In genomic region chr15:41827290-41827879, GRCh38 we compare ENCODE assay signal across 8 cellular contexts. TPM values are rescaled to one million over a fixed set of nuclear protein-coding genes. Genes with fewer than 3 reads are reported as not detected.
DNase-seq lines count a peak whose midpoint lies in the region; ATAC-seq and TF ChIP-seq lines count a peak whose summit lies in the region.

No MANE protein-coding gene starts in this region.

- intact Hi-C loops in Panc1 (cut with micrococcal nuclease; ENCODE audit: unreplicated experiment), result no loop called here
- intact Hi-C loops in tibial artery (cut with DNase I; ENCODE audit: low total_unique reads), result loop anchor here (5.0 kb wide), 1 partner anchor 145 kb away; the partner anchor contains the start of gene EHD4

- peaks cover 7% of the 10 kb centered on the region for H3K79me1 ChIP-seq in mesenchymal stem cell (replicated peaks; ENCODE audit: low read length, poor library complexity, severe bottlenecking)

- H3K4ac ChIP-seq in mesenchymal stem cell (ENCODE audit: low read depth in 1 of 2, low read length in 2 of 2), result peak overlapping the region in 1 of 2 experiments; percentile 35

- H2BK5ac ChIP-seq in mesenchymal stem cell (ENCODE audit: low read depth, low read length, poor library complexity, severe bottlenecking), result no peak overlapping the region

- peak overlapping the region; percentile 63 to 79 for H3K4me3 ChIP-seq in Panc1 (ENCODE audit: low read depth in 2 of 2, low read length in 2 of 2)
- H3K4me3 ChIP-seq in mesenchymal stem cell (ENCODE audit: insufficient read depth in 1 of 2, low read depth in 1 of 2, low read length in 2 of 2), result peak overlapping the region; percentile 51 to 79
- peak overlapping the region; percentile 61 to 62 for H3K4me3 ChIP-seq in tibial artery

- H2BK12ac ChIP-seq in mesenchymal stem cell (ENCODE audit: low read length in 2 of 2), result no peak overlapping the region

- no peaks in the 10 kb centered on the region for H3K27me3 Mint-ChIP-seq in chondrocyte (ENCODE audit: low read depth)

- CTCF ChIA-PET in Panc1 (lab: Charles Lee), result interaction anchor here (0.6 to 0.9 kb wide), 3 partner anchors 17 to 634 kb away, joined by 3 to 5 read pairs (median 4); no protein-coding TSS in a partner anchor

- H3K9me3 ChIP-seq in Panc1 (ENCODE audit: control insufficient read depth, insufficient read depth, low read depth, low read length) (no peaks in the 10 kb centered on the region), mesenchymal stem cell (ENCODE audit: control insufficient read depth, low read length) (no peaks in the 10 kb centered on the region), tibial artery (no peaks in the 10 kb centered on the region)

- H3K4me1 ChIP-seq in Panc1 (ENCODE audit: control insufficient read depth, insufficient read depth, low read length) (peaks cover 8% of the 10 kb centered on the region), mesenchymal stem cell (ENCODE audit: control insufficient read depth, insufficient read depth, low read depth, low read length) (peaks cover 18% of the 10 kb centered on the region), tibial artery (peaks cover 5 to 33% (median 15%) of the 10 kb centered on the region in 4 donors)

- H3K36me3 ChIP-seq in Panc1 (ENCODE audit: control insufficient read depth, insufficient read depth, low read length) (no peaks in the 10 kb centered on the region), mesenchymal stem cell (ENCODE audit: control insufficient read depth in 1 of 2, insufficient read depth in 2 of 2, low read depth in 1 of 2, low read length in 2 of 2) (peaks cover 43 to 65% of the 10 kb centered on the region in 2 experiments), tibial artery (peaks cover 18 to 51% (median 37%) of the 10 kb centered on the region in 3 donors)

- peak overlapping the region; percentile 34 for H2AFZ ChIP-seq in mesenchymal stem cell (ENCODE audit: low read depth, low read length)

- H2BK15ac ChIP-seq in mesenchymal stem cell (ENCODE audit: low read depth, poor library complexity, severe bottlenecking), result peak overlapping the region; percentile 68

- no peak overlapping the region for H2BK120ac ChIP-seq in mesenchymal stem cell (ENCODE audit: low read depth, low read length)

- H4K91ac ChIP-seq in mesenchymal stem cell (ENCODE audit: low read length), result no peak overlapping the region

- TF ChIP-seq CTCF in Panc1 (IDR thresholded peaks at IDR 0.05), result no peak
- TF ChIP-seq CTCF in chondrocyte (IDR thresholded peaks at IDR 0.05), result peak; percentile 44
- no peak for TF ChIP-seq CTCF in tibial artery (IDR thresholded peaks at IDR 0.05)

- no peak overlapping the region for H3K23ac ChIP-seq in mesenchymal stem cell (ENCODE audit: low read length in 2 of 2)

- peak overlapping the region; percentile 79 for H3K27ac Mint-ChIP-seq in chondrocyte (ENCODE audit: unreplicated experiment)

- BruUV-seq in Panc1 (replicated peaks; lab: Mats Ljungman, UMichigan), result TSS peak; percentile 39

- no peaks in the 10 kb centered on the region for H3K27me3 ChIP-seq in Panc1 (ENCODE audit: control insufficient read depth, insufficient read depth, low read length)
- no peaks in the 10 kb centered on the region for H3K27me3 ChIP-seq in mesenchymal stem cell (ENCODE audit: control insufficient read depth in 1 of 2, insufficient read depth in 1 of 2, low read length in 2 of 2)
- no peaks in the 10 kb centered on the region for H3K27me3 ChIP-seq in tibial artery

- DNase-seq in activated CD4-positive, CD25-positive, alpha-beta regulatory T cell (lab: John Stamatoyannopoulos, UW), result no peak
- DNase-seq in Panc1 (ENCODE audit: low read depth, low spot score) (no peak), chondrocyte (ENCODE audit: low spot score) (no peak), mesenchymal stem cell (no peak), tibial artery (no peak), NCI-H510A (lab: John Stamatoyannopoulos, UW) (no peak), NCI-H1048 (lab: John Stamatoyannopoulos, UW) (no peak)

- peak; percentile 5 to 11 for ATAC-seq in activated CD4-positive, CD25-positive, alpha-beta regulatory T cell treated with anti-CD3 and anti-CD28 coated beads, Interleukin-2, amount 50 U/mL, for 24 hours
- peak; percentile 40 for ATAC-seq in Panc1

- H3K14ac ChIP-seq in mesenchymal stem cell (ENCODE audit: low read length in 2 of 2), result peak overlapping the region in 1 of 2 experiments; percentile 58

- H3K27ac ChIP-seq in Panc1 (ENCODE audit: low read length) (peak overlapping the region; percentile 71), mesenchymal stem cell (ENCODE audit: low read length, poor library complexity, severe bottlenecking) (no peak overlapping the region), tibial artery (peak overlapping the region; percentile 70 to 78)

- H3K4me1 Mint-ChIP-seq in chondrocyte (ENCODE audit: low read depth), result peaks cover 15% of the 10 kb centered on the region

- H3K4me2 ChIP-seq in mesenchymal stem cell (ENCODE audit: low read length, poor library complexity, severe bottlenecking), result peak overlapping the region; percentile 92

- peak overlapping the region; percentile 16 for H4K8ac ChIP-seq in mesenchymal stem cell (ENCODE audit: low read length)

- no peak overlapping the region for H2AK5ac ChIP-seq in mesenchymal stem cell (ENCODE audit: low read length, severe bottlenecking)

- peak overlapping the region; percentile 78 for H3K9ac ChIP-seq in mesenchymal stem cell (ENCODE audit: low read length)

- WGBS in mesenchymal stem cell, result 9% methylated on average over 37 of the region's 37 CpGs

- in situ Hi-C loops in Panc1 (cut with HindIII; ENCODE audit: low pct_unique_long_range_greater_than_20kb, low sequenced_read_pairs), result no loop called here

- peak overlapping the region; percentile 77 for H3K4me3 Mint-ChIP-seq in chondrocyte (ENCODE audit: unreplicated experiment)

- H3K9me3 Mint-ChIP-seq in chondrocyte (ENCODE audit: low read depth), result no peaks in the 10 kb centered on the region

- POLR2A ChIA-PET in Panc1 (lab: Charles Lee), result interaction anchor here (0.5 kb wide), 1 partner anchor 673 kb away, joined by 3 read pairs; no protein-coding TSS in a partner anchor

- H3K18ac ChIP-seq in mesenchymal stem cell (ENCODE audit: low read depth in 1 of 2, low read length in 2 of 2), result peak overlapping the region in 1 of 2 experiments; percentile 50

- peaks cover 14% of the 10 kb centered on the region for H3K36me3 Mint-ChIP-seq in chondrocyte (ENCODE audit: low read depth)

RNA-seq across cellular contexts. Expression of gene JMJD7, which starts 0.5 kb away (rescaled TPM):
- 13.2 TPM for total RNA-seq in Panc1 (2021; ENCODE audit: unreplicated experiment)
- polyA plus RNA-seq in Panc1 (2012; ENCODE audit: insufficient read length), result 7.0 TPM
- 4.9 to 5.4 TPM (median 5.2 TPM) in 3 replicates for total RNA-seq in chondrocyte
- polyA plus RNA-seq in mesenchymal stem cell (2013, experiment 1 of 2), result 2.6 TPM
- polyA plus RNA-seq in mesenchymal stem cell (2013, experiment 2 of 2), result 2.5 TPM

RNA-seq across cellular contexts. Expression of gene PLA2G4B, which starts 11.3 kb away (rescaled TPM):
- total RNA-seq in Panc1 (2021; ENCODE audit: unreplicated experiment), result 4.7 TPM
- polyA plus RNA-seq in Panc1 (2012; ENCODE audit: insufficient read length), result 6.7 TPM
- 2.1 to 3.4 TPM (median 2.9 TPM) in 3 replicates for total RNA-seq in chondrocyte
- polyA plus RNA-seq in mesenchymal stem cell (2013, experiment 1 of 2), result 3.3 TPM
- 2.0 TPM for polyA plus RNA-seq in mesenchymal stem cell (2013, experiment 2 of 2)

RNA-seq across cellular contexts. Expression of gene MAPKBP1, which starts 53.1 kb away (rescaled TPM):
- total RNA-seq in Panc1 (2021; ENCODE audit: unreplicated experiment), result 38.4 TPM
- 21.9 TPM for polyA plus RNA-seq in Panc1 (2012; ENCODE audit: insufficient read length)
- total RNA-seq in chondrocyte, result 24.9 to 36.6 TPM (median 27.2 TPM) in 3 replicates
- polyA plus RNA-seq in mesenchymal stem cell (2013, experiment 1 of 2), result 9.1 TPM
- polyA plus RNA-seq in mesenchymal stem cell (2013, experiment 2 of 2), result 8.2 TPM
